In the genomic region with DNA sequence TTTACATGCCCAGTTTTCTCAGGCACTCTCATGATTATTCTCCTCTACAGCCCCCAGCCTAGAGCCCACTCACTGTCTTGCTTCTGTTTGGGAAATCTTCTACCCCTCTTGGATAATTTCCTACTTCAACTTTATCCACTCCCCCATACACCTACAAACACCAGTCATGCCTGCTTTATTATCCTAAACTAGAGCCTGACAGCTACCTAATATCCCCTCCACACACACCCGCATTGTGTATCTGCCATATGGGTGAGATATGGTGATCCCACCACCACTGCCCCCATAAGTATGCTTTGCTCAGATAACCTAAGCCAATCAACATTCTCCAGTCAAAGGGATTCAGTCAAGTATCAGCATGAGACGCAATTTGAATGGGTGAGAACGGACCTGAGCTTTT, we compare ENCODE assay signal across 9 cellular contexts. TPM values are rescaled to one million over a fixed set of nuclear protein-coding genes. Genes with fewer than 3 reads are reported as not detected.
"Had no signal": no experiment of that assay in that cellular context is flagged by ENCODE, and none has a peak within 500 bp of the region (broad histone marks: within the 10 kb centered on the region; RNA-seq: fewer than 3 reads in every experiment).

No MANE protein-coding gene starts in this region.

- H3K9me3 Mint-ChIP-seq: GM23338, HFFc6 had no signal

- ATAC-seq: GM23338 had no signal

- H3K4me1 Mint-ChIP-seq: GM23338, IgD-negative memory B cell had no signal

- H3K4me2 ChIP-seq: GM23338 had no signal

- H2AFZ ChIP-seq: GM23338 had no signal

- H3K27ac Mint-ChIP-seq: GM23338, HFFc6, IgD-negative memory B cell had no signal

- H3K4me3 ChIP-seq: GM23338 had no signal

- FAIRE-seq: H1, HepG2 had no signal

- H3K4me3 Mint-ChIP-seq: GM23338, HFFc6, IgD-negative memory B cell had no signal

- DNase-seq: H7, HCEC 1CT, HFFc6, KG1 had no signal

- H3K27ac ChIP-seq: HL-60 had no signal

RNA-seq across cellular contexts. Expression of gene FJX1, which starts 15.3 kb away (rescaled TPM):
- polyA plus RNA-seq: IgD-negative memory B cell had no signal
